In the genomic region with DNA sequence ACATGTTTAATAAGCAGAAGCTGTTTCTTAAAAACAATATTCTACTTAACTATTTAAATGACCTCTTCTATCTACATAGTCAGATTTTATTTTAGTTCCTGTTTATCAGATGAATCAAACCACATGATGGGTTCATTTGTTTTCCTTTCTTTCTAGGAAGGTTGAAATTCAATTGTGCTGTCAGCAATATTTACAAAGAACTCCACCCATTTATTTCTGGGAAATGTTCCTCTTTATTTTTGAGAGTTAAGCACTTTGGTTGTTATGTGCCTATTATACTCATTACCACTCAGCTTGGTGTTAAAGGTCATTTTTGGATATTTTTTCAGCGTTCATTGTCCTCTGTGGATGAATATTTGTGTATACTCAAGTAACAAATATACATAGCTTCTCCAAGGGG, we compare ENCODE assay signal across 22 cellular contexts.
"Had no signal": no experiment of that assay in that cellular context is flagged by ENCODE, and none has a peak within 500 bp of the region (broad histone marks: within the 10 kb centered on the region; RNA-seq: fewer than 3 reads in every experiment).

No MANE protein-coding gene starts in this region.

- H2AFZ ChIP-seq: hepatocyte had no signal

- H3K79me2 ChIP-seq: hepatocyte had no signal

- H3K4me3 ChIP-seq: hepatocyte, sigmoid colon, testis had no signal

- H3K36me3 ChIP-seq: sigmoid colon had no signal

- H3K4me1 ChIP-seq: foreskin keratinocyte, sigmoid colon, testis had no signal

- H3K27me3 ChIP-seq: hepatocyte, sigmoid colon, testis had no signal

- DNase-seq: activated CD4-positive, alpha-beta memory T cell treated with anti-CD3 and anti-CD28 coated beads, Interleukin-2, amount 10 ng/mL, durations not matched to agents 7 days and 5 days; activated CD4-positive, alpha-beta T cell treated with anti-CD3 and anti-CD28 coated beads, Interleukin-2, amount 10 ng/mL, durations not matched to agents 24 days and 14 days; activated CD4-positive, CD25-positive, alpha-beta regulatory T cell; activated gamma-delta T cell; activated naive CD4-positive, alpha-beta T cell treated with anti-CD3 and anti-CD28 coated beads, Interleukin-2, amount 50 U/mL, for 16 hours; activated naive CD8-positive, alpha-beta T cell treated with anti-CD3 and anti-CD28 coated beads, Interleukin-2, amount 50 U/mL, for 24 hours; activated T-cell treated with anti-CD3 and anti-CD28 coated beads, Interleukin-2, amount 50 U/mL, for 72 hours; cortex of kidney; effector CD4-positive, alpha-beta T cell; foreskin keratinocyte; immature natural killer cell; kidney glomerular epithelial cell; mesendoderm; naive B cell; nucleus accumbens; posterior cingulate gyrus; sigmoid colon; stimulated activated CD4-positive, alpha-beta T cell treated with anti-CD3 and anti-CD28 coated beads, Interleukin-4, amount 100 ng/mL, for 1 hour; stimulated activated naive CD4-positive, alpha-beta T cell; T-helper 1 cell; testis had no signal

- ATAC-seq: activated naive CD8-positive, alpha-beta T cell treated with anti-CD3 and anti-CD28 coated beads, Interleukin-2, amount 50 U/mL, for 24 hours; activated T-cell treated with anti-CD3 and anti-CD28 coated beads, Interleukin-2, amount 50 U/mL, for 72 hours; foreskin keratinocyte had no signal

- H3K27ac ChIP-seq: foreskin keratinocyte, hepatocyte, testis had no signal

- H3K4me2 ChIP-seq: hepatocyte had no signal

- H3K9me3 ChIP-seq: sigmoid colon, testis had no signal
